Comparison of ENCODE assay signal across 8 cellular contexts in the genomic region with DNA sequence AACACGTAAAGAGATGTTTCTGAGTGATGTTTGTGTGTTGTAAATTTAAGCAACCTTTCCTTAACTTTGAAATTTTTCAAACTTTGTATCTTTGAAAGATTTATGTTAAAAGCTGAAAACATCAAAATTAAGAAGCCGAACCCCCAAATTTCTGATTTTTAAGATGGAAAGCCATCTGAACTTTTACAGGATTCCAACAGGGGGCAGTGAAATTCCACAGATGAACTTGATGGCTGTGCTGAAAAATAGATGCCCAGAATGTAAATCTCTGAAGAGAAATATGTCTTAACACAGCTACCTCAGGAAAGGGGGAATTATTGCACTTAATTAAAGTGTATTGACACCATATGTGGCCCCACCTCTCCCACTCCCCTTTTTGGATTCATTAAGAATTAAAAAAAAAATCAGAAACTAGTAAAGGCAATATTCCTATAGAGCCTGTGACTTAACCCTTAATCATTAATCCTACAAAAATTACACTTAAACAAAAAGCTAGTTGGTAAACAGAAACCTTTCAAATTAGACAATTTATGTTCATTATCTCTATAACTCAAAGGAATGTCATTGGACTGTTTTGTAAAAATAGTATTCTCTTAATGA.
DNase-seq lines count a peak whose midpoint lies in the region; ATAC-seq, FAIRE-seq and TF ChIP-seq lines count a peak whose summit lies in the region.

No MANE protein-coding gene starts in this region.

- ATAC-seq in HG03342 (IDR thresholded peaks at IDR 0.05; ENCODE audit: unreplicated experiment) (no peak), HG03354 (IDR thresholded peaks at IDR 0.05; ENCODE audit: poor library complexity, severe bottlenecking, unreplicated experiment) (no peak)

- DNase-seq in GM13976 (ENCODE audit: low spot score), result peak; percentile 28
- DNase-seq in NCI-H526 treated with DMSO at 0.1 percent for 48 hours (lab: John Stamatoyannopoulos, UW), result peak; percentile 25
- DNase-seq in epidermal melanocyte (ENCODE audit: insufficient read length, low spot score), result peak; percentile 37
- DNase-seq in pons (ENCODE audit: low spot score), result peak; percentile 46
- DNase-seq in activated effector memory CD4-positive, alpha-beta T cell treated with anti-CD3 and anti-CD28 coated beads, Interleukin-2, amount 50 U/mL, for 16 hours, result no peak

- FAIRE-seq in A204.1 (lab: Jason Lieb, UNC), result peak; percentile 96

- TF ChIP-seq CTCF in GM13976 (IDR thresholded peaks at IDR 0.05; ENCODE audit: borderline replicate concordance, control extremely low read depth, extremely low read depth, insufficient read depth, missing control alignments), result peak; percentile 29

- in situ Hi-C loops in GM13976 (cut with MboI; ENCODE audit: low sequenced_read_pairs, unreplicated experiment), result loop anchor here (25.0 kb wide), 1 partner anchor 1770 kb away; no protein-coding TSS in a partner anchor
